ENCODE assay signal across 23 cellular contexts in genomic region chr3:194181612-194182011, GRCh38.
"Had no signal": no experiment of that assay in that cellular context is flagged by ENCODE, and none has a peak within 500 bp of the region (broad histone marks: within the 10 kb centered on the region; RNA-seq: fewer than 3 reads in every experiment).

No MANE protein-coding gene starts in this region.

- H3K36me3 ChIP-seq: colonic mucosa, esophagus muscularis mucosa, esophagus squamous epithelium, gastrocnemius medialis, gastroesophageal sphincter, heart left ventricle, heart right ventricle had no signal

- H3K27ac ChIP-seq: colonic mucosa, coronary artery, dorsolateral prefrontal cortex, epithelial cell of prostate, esophagus muscularis mucosa, esophagus squamous epithelium, foreskin keratinocyte, gastrocnemius medialis, gastroesophageal sphincter, heart left ventricle, heart right ventricle had no signal

- DNase-seq: colonic mucosa; cortex of kidney; dermis blood vessel endothelial cell; dorsolateral prefrontal cortex; effector CD4-positive, alpha-beta T cell; effector CD8-positive, alpha-beta T cell; effector memory CD4-positive, alpha-beta T cell; effector memory CD8-positive, alpha-beta T cell; endodermal cell; erythroblast; esophagus squamous epithelium; foreskin fibroblast; foreskin keratinocyte; foreskin melanocyte; gastrocnemius medialis; glutamatergic neuron; head of caudate nucleus; heart left ventricle; heart right ventricle had no signal

- H3K27me3 ChIP-seq: colonic mucosa, esophagus muscularis mucosa, esophagus squamous epithelium, foreskin keratinocyte, gastroesophageal sphincter, heart left ventricle had no signal

- H3K4me3 ChIP-seq: colonic mucosa, coronary artery, dorsolateral prefrontal cortex, esophagus muscularis mucosa, esophagus squamous epithelium, gastrocnemius medialis, gastroesophageal sphincter, heart left ventricle, heart right ventricle had no signal

- H3K9me3 ChIP-seq: colonic mucosa, esophagus muscularis mucosa, esophagus squamous epithelium, gastrocnemius medialis, gastroesophageal sphincter, heart left ventricle, heart right ventricle had no signal

- H3K4me1 ChIP-seq: colonic mucosa, esophagus muscularis mucosa, foreskin keratinocyte, gastroesophageal sphincter had no signal
